ENCODE assay signal across 23 cellular contexts in the genomic region with DNA sequence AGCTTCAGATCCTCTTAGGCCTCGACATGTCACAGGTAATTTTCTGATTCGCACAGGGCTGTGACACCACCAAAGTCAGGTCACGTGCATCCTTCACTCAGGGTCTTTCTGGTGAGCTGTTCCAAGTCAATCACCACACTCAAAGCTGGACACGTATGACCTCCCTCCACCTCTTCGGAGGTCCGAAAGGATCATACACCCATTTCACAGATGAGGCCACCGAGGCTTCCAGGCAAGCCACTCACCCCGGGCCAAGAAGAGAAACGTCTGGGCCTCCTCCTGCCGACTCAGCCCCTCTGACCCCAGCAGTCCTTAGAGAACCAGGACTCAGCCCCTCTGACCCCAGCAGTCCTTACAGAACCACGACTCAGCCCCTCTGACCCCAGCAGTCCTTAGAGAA.
A peak's percentile ranks its signal among the peaks of the same experiment; 100 is the strongest.
DNase-seq lines count a peak whose midpoint lies in the region; ATAC-seq, FAIRE-seq and TF ChIP-seq lines count a peak whose summit lies in the region.
"Had no signal": no experiment of that assay in that cellular context is flagged by ENCODE, and none has a peak within 500 bp of the region (broad histone marks: within the 10 kb centered on the region; RNA-seq: fewer than 3 reads in every experiment).

No MANE protein-coding gene starts in this region.

- DNase-seq in activated effector memory CD4-positive, alpha-beta T cell treated with anti-CD3 and anti-CD28 coated beads, Interleukin-2, amount 50 U/mL, for 16 hours, result peak; percentile 53
- no peak for DNase-seq in activated effector memory CD4-positive, alpha-beta T cell treated with Interleukin-2 at 50 U/mL for 16 hours
- no peak for DNase-seq in CD8-positive, alpha-beta memory T cell
- no peak for DNase-seq in H1 (ENCODE audit: low read depth in 1 of 2, low spot score in 2 of 2)
- no peak for DNase-seq in neuronal stem cell (ENCODE audit: low spot score)
- DNase-seq in stimulated activated naive CD8-positive, alpha-beta T cell treated with anti-CD3 and anti-CD28 coated beads, Interleukin-15, amount 100 ng/mL, for 72 hours, result no peak
- no peak for DNase-seq in DMS 273 (lab: John Stamatoyannopoulos, UW; ENCODE audit: unreplicated experiment)
- DNase-seq in islet precursor cell, result no peak
- DNase-seq: activated CD8-positive, alpha-beta memory T cell treated with anti-CD3 and anti-CD28 coated beads, Interleukin-2, amount 50 U/mL, for 48 hours; AML-193; gastrocnemius medialis; midbrain; NCI-H1694 treated with DMSO at 0.1 percent for 48 hours; NCI-H2171 treated with DMSO at 0.1 percent for 48 hours; SIG-M5; small intestine; stimulated activated CD4-positive, alpha-beta T cell treated with anti-CD3 and anti-CD28 coated beads, Interleukin-1b, Interleukin-23, amount 100 ng/mL, for 48 hours; SW 1271 had no signal

- H2AFZ ChIP-seq in H1 (ENCODE audit: low read length), result no peak overlapping the region
- H2AFZ ChIP-seq in neuronal stem cell (ENCODE audit: low read length), result no peak overlapping the region

- no peak for ATAC-seq in stimulated activated naive CD8-positive, alpha-beta T cell treated with anti-CD3 and anti-CD28 coated beads, Interleukin-15, amount 100 ng/mL, for 72 hours
- ATAC-seq: gastrocnemius medialis, WTC11 had no signal

- peaks cover 0 to 8% (median 0%) of the 10 kb centered on the region in 3 donors for H3K36me3 Mint-ChIP-seq in CD8-positive, alpha-beta memory T cell
- H3K36me3 Mint-ChIP-seq: WTC11 had no signal

- CTCF ChIA-PET in CD8-positive, alpha-beta memory T cell (lab: Charles Lee), result interaction anchor here (1.0 kb wide), 1 partner anchor 43 kb away, joined by 3 read pairs; no protein-coding TSS in a partner anchor
- CTCF ChIA-PET in H1 (lab: Charles Lee; ENCODE audit: partially characterized antibody), result no interaction called here

- H3K9me3 ChIP-seq in CD8-positive, alpha-beta memory T cell (ENCODE audit: low read length), result no peaks in the 10 kb centered on the region
- no peaks in the 10 kb centered on the region for H3K9me3 ChIP-seq in H1 (ENCODE audit: insufficient read depth in 2 of 2, low read depth in 1 of 2, low read length in 1 of 2)
- peaks cover 0 to 3% of the 10 kb centered on the region in 2 donors for H3K9me3 ChIP-seq in neuronal stem cell (replicated peaks in 1 of 2; ENCODE audit: control insufficient read depth in 2 of 2, insufficient read depth in 1 of 2, low read depth in 1 of 2, low read length in 2 of 2)
- H3K9me3 ChIP-seq: gastrocnemius medialis, tibial nerve had no signal

- H2BK15ac ChIP-seq in H1 (ENCODE audit: low read length) (no peak overlapping the region; the same call in 1 of the 2 replicates), neuronal stem cell (ENCODE audit: low read length) (peak overlapping the region; percentile 71)

- peak overlapping the region in 3 of 7 donors; percentile 11 to 37 (median 15) for H3K4me3 Mint-ChIP-seq in CD8-positive, alpha-beta memory T cell
- no peak overlapping the region for H3K4me3 Mint-ChIP-seq in stimulated activated naive CD8-positive, alpha-beta T cell treated with anti-CD3 and anti-CD28 coated beads, Interleukin-15, amount 100 ng/mL, for 72 hours
- H3K4me3 Mint-ChIP-seq: natural killer cell treated with Interleukin-12 subunit alpha and Interleukin-12 subunit beta and Interleukin-15 and Interleukin-18, amount 100 ng/mL, for 72 hours; WTC11 had no signal

- peaks cover 71% of the 10 kb centered on the region for H3K4me1 ChIP-seq in CD8-positive, alpha-beta memory T cell (ENCODE audit: insufficient read depth, low read length)
- H3K4me1 ChIP-seq in H1 (replicated peaks in 1 of 4; ENCODE audit: control insufficient read depth in 3 of 4, insufficient read depth in 4 of 4, low read length in 3 of 4) (no peaks in the 10 kb centered on the region; a peak in 2 of 7 replicates), neuronal stem cell (ENCODE audit: control insufficient read depth in 2 of 2, insufficient read depth in 1 of 2, low read depth in 1 of 2, low read length in 2 of 2) (no peaks in the 10 kb centered on the region)

- H2BK5ac ChIP-seq in H1 (ENCODE audit: low read depth, low read length), result no peak overlapping the region
- H2BK5ac ChIP-seq in neuronal stem cell (ENCODE audit: low read length), result no peak overlapping the region

- H4K91ac ChIP-seq in H1 (replicated peaks; ENCODE audit: insufficient read length, low read length) (no peak overlapping the region), neuronal stem cell (ENCODE audit: low read depth, low read length, poor library complexity) (no peak overlapping the region)

- H3K79me1 ChIP-seq in H1 (ENCODE audit: low read depth, low read length), result no peaks in the 10 kb centered on the region
- no peaks in the 10 kb centered on the region for H3K79me1 ChIP-seq in neuronal stem cell (ENCODE audit: low read depth, low read length)

- POLR2A ChIA-PET in CD8-positive, alpha-beta memory T cell (lab: Charles Lee), result interaction anchor here (0.7 kb wide), 1 partner anchor 185 kb away, joined by 3 read pairs; no protein-coding TSS in a partner anchor
- POLR2A ChIA-PET in H1 (lab: Charles Lee; ENCODE audit: partially characterized antibody), result interaction anchor here (0.9 kb wide), 1 partner anchor 13 kb away, joined by 3 read pairs; no protein-coding TSS in a partner anchor

- peak overlapping the region in 7 of 8 donors; percentile 23 to 79 (median 54) for H3K27ac Mint-ChIP-seq in CD8-positive, alpha-beta memory T cell
- no peak overlapping the region for H3K27ac Mint-ChIP-seq in stimulated activated naive CD8-positive, alpha-beta T cell treated with anti-CD3 and anti-CD28 coated beads, Interleukin-15, amount 100 ng/mL, for 72 hours
- H3K27ac Mint-ChIP-seq: natural killer cell treated with Interleukin-12 subunit alpha and Interleukin-12 subunit beta and Interleukin-15 and Interleukin-18, amount 100 ng/mL, for 72 hours; WTC11 had no signal

- H3K9ac ChIP-seq in H1 (replicated peaks in 1 of 4; ENCODE audit: extremely low read depth in 1 of 4, low read depth in 3 of 4, low read length in 3 of 4), result no peak overlapping the region
- no peak overlapping the region for H3K9ac ChIP-seq in neuronal stem cell (ENCODE audit: low read depth, low read length, poor library complexity)

- H3K4me3 ChIP-seq in CD8-positive, alpha-beta memory T cell (ENCODE audit: low read length), result no peak overlapping the region
- H3K4me3 ChIP-seq in H1 (ENCODE audit: extremely low read depth in 1 of 4, insufficient read depth in 2 of 4, low read depth in 3 of 4, low read length in 4 of 4), result no peak overlapping the region
- H3K4me3 ChIP-seq in neuronal stem cell (ENCODE audit: low read length in 2 of 2), result no peak overlapping the region
- H3K4me3 ChIP-seq: gastrocnemius medialis, tibial nerve had no signal

- H3K36me3 ChIP-seq in CD8-positive, alpha-beta memory T cell (ENCODE audit: insufficient read depth, low read length), result no peaks in the 10 kb centered on the region
- no peaks in the 10 kb centered on the region for H3K36me3 ChIP-seq in H1 (ENCODE audit: control insufficient read depth in 2 of 4, insufficient read depth in 4 of 4, low read length in 3 of 4)
- no peaks in the 10 kb centered on the region for H3K36me3 ChIP-seq in neuronal stem cell (replicated peaks in 1 of 2; ENCODE audit: control insufficient read depth in 2 of 2, insufficient read depth in 2 of 2, low read length in 2 of 2)
- H3K36me3 ChIP-seq: gastrocnemius medialis, tibial nerve had no signal

- H3K79me2 ChIP-seq in H1 (ENCODE audit: control insufficient read depth in 1 of 2, insufficient read depth in 2 of 2, low read length in 2 of 2), result no peaks in the 10 kb centered on the region

- WGBS in H1 (ENCODE audit: extremely low coverage in 1 of 2, insufficient coverage in 1 of 2, insufficient read length in 1 of 2, insufficient replicate concordance in 2 of 2, low coverage in 1 of 2, low lambda C conversion rate in 2 of 2, missing lambda C conversion rate in 1 of 2), 2 experiments, result 96% methylated on average over 11 of the region's 11 CpGs; no CpG with 5 or more reads in 1 of the 2 experiments
- no CpG with 5 or more reads among the region's 11 CpGs for WGBS in neuronal stem cell (ENCODE audit: extremely low coverage in 2 of 2, insufficient read length in 2 of 2, insufficient replicate concordance in 1 of 2), 2 donors

- TF ChIP-seq POLR2A in H1 (IDR thresholded peaks at IDR 0.05; ENCODE audit: control extremely low read depth in 1 of 2, low read depth in 2 of 2, low read length in 2 of 2), result no peak

- H3K4me2 ChIP-seq in H1 (ENCODE audit: insufficient read depth in 1 of 2, low read depth in 2 of 2, low read length in 2 of 2) (no peak overlapping the region), neuronal stem cell (ENCODE audit: insufficient read depth, low read length, poor library complexity, severe bottlenecking) (no peak overlapping the region)

- H3K27ac ChIP-seq in CD8-positive, alpha-beta memory T cell (ENCODE audit: low read depth, low read length), result no peak overlapping the region
- H3K27ac ChIP-seq in H1 (ENCODE audit: low read depth, low read length) (no peak overlapping the region), neuronal stem cell (replicated peaks; ENCODE audit: low read length) (no peak overlapping the region)
- H3K27ac ChIP-seq: gastrocnemius medialis, HL-60, tibial nerve had no signal

- H4K8ac ChIP-seq in H1 (ENCODE audit: extremely low read depth, insufficient read depth, low read length) (no peak overlapping the region), neuronal stem cell (ENCODE audit: low read depth, low read length) (no peak overlapping the region)

- peaks cover 3 to 11% of the 10 kb centered on the region in 2 donors for H3K27me3 Mint-ChIP-seq in CD8-positive, alpha-beta memory T cell
- no peaks in the 10 kb centered on the region for H3K27me3 Mint-ChIP-seq in stimulated activated naive CD8-positive, alpha-beta T cell treated with anti-CD3 and anti-CD28 coated beads, Interleukin-15, amount 100 ng/mL, for 72 hours

- H3K9me3 Mint-ChIP-seq in CD8-positive, alpha-beta memory T cell, result peaks cover 0 to 3% (median 0%) of the 10 kb centered on the region in 5 donors
- H3K9me3 Mint-ChIP-seq in stimulated activated naive CD8-positive, alpha-beta T cell treated with anti-CD3 and anti-CD28 coated beads, Interleukin-15, amount 100 ng/mL, for 72 hours, result peaks cover 0 to 3% of the 10 kb centered on the region in 2 donors
- H3K9me3 Mint-ChIP-seq: WTC11 had no signal

- H3K27me3 ChIP-seq in CD8-positive, alpha-beta memory T cell (ENCODE audit: insufficient read depth, low read length, poor library complexity, severe bottlenecking), result no peaks in the 10 kb centered on the region
- H3K27me3 ChIP-seq in H1 (replicated peaks in 1 of 4; ENCODE audit: control insufficient read depth in 3 of 4, extremely low read depth in 1 of 4, insufficient read depth in 3 of 4, low read length in 3 of 4) (no peaks in the 10 kb centered on the region), neuronal stem cell (ENCODE audit: control insufficient read depth in 3 of 3, insufficient read depth in 3 of 3, low read depth in 1 of 3, low read length in 3 of 3) (peaks cover 0 to 8% (median 1%) of the 10 kb centered on the region in 3 experiments)

- 0 out of 2 replicates have a peak overlapping the region, but pooled peaks have one; percentile 61 for H2BK20ac ChIP-seq in H1 (ENCODE audit: low read length)

- no peak for TF ChIP-seq CTCF in H1 (IDR thresholded peaks at IDR 0.05; ENCODE audit: control extremely low read depth in 1 of 3, insufficient read depth in 1 of 3, low read depth in 1 of 3, low read length in 3 of 3)

- H3K4ac ChIP-seq in H1 (replicated peaks; ENCODE audit: insufficient read length, low read depth, low read length) (no peak overlapping the region), neuronal stem cell (ENCODE audit: low read length) (no peak overlapping the region)

- H3K56ac ChIP-seq in H1 (replicated peaks; ENCODE audit: insufficient read length, low read depth, low read length), result no peak overlapping the region

- no peaks in the 10 kb centered on the region for H4K20me1 ChIP-seq in H1 (replicated peaks in 1 of 2; ENCODE audit: control insufficient read depth in 1 of 2, insufficient read depth in 2 of 2, low read length in 2 of 2)

- no peak overlapping the region for H3K23ac ChIP-seq in H1 (ENCODE audit: insufficient read length)
- H3K23ac ChIP-seq in neuronal stem cell (ENCODE audit: low read depth, low read length, poor library complexity), result no peak overlapping the region

- H3K4me1 Mint-ChIP-seq in CD8-positive, alpha-beta memory T cell, result peaks cover 56 to 64% (median 63%) of the 10 kb centered on the region in 3 donors
- H3K4me1 Mint-ChIP-seq in stimulated activated naive CD8-positive, alpha-beta T cell treated with anti-CD3 and anti-CD28 coated beads, Interleukin-15, amount 100 ng/mL, for 72 hours, result peaks cover 74% of the 10 kb centered on the region

- TF ChIP-seq EP300 in H1 (IDR thresholded peaks at IDR 0.05; ENCODE audit: borderline replicate concordance in 1 of 2, low read depth in 2 of 2, low read length in 2 of 2), result no peak

- H3K18ac ChIP-seq in H1 (ENCODE audit: extremely low read depth, low read length), result no peak overlapping the region
- H3K18ac ChIP-seq in neuronal stem cell (ENCODE audit: low read length), result peak overlapping the region; percentile 28

- TF ChIP-seq RAD21 in H1 (IDR thresholded peaks at IDR 0.05 in 1 of 2, conservative IDR thresholded peaks at IDR 0.05 in 1 of 2; ENCODE audit: low read depth in 2 of 2, low read length in 2 of 2), result no peak

- H2BK120ac ChIP-seq in H1 (replicated peaks; ENCODE audit: low read depth, low read length), result no peak overlapping the region
- H2BK120ac ChIP-seq in neuronal stem cell (ENCODE audit: low read depth, low read length), result no peak overlapping the region

- H3K23me2 ChIP-seq in H1 (ENCODE audit: low read depth, low read length), result no peaks in the 10 kb centered on the region; the same call in 1 of the 2 replicates

- no peak for FAIRE-seq in H1 (lab: Jason Lieb, UNC)
- FAIRE-seq: A204.1, small intestine had no signal

- H3K14ac ChIP-seq in H1 (ENCODE audit: insufficient read length), result no peak overlapping the region
- no peak overlapping the region for H3K14ac ChIP-seq in neuronal stem cell (ENCODE audit: low read length)

- no peak overlapping the region for H4K5ac ChIP-seq in H1 (ENCODE audit: insufficient read length, low read depth, low read length)

- H2BK12ac ChIP-seq in H1 (ENCODE audit: low read depth, low read length), result no peak overlapping the region
- no peak overlapping the region for H2BK12ac ChIP-seq in neuronal stem cell (ENCODE audit: low read length)

- H2AK5ac ChIP-seq in H1 (ENCODE audit: low read depth, low read length) (no peak overlapping the region), neuronal stem cell (ENCODE audit: low read depth, low read length) (peak overlapping the region; percentile 5)

Comparison
In these comparisons a context has a peak if more than half of its experiments do, and no peak if none do; other contexts are left out.
1. H3K27ac Mint-ChIP-seq: peak in CD8-positive, alpha-beta memory T cell (7 of 8); none in stimulated activated naive CD8-positive, alpha-beta T cell treated with anti-CD3 and anti-CD28 coated beads, Interleukin-15, amount 100 ng/mL, for 72 hours (0 of 2).